In genomic region chr1:19469004-19469403, GRCh38 we compare ENCODE assay signal across 3 cellular contexts.
TF ChIP-seq lines count a peak whose summit lies in the region.

No MANE protein-coding gene starts in this region.

TF ChIP-seq in SK-N-SH, 30 proteins besides CTCF, POLR2A, EP300 and RAD21:
- TF ChIP-seq ZBTB33 (IDR thresholded peaks at IDR 0.05; ENCODE audit: borderline replicate concordance, low read depth), result no peak
- TF ChIP-seq TCF12 (IDR thresholded peaks at IDR 0.05), result no peak
- no peak for TF ChIP-seq TEAD4 (IDR thresholded peaks at IDR 0.05; ENCODE audit: borderline replicate concordance, insufficient read depth)
- no peak for TF ChIP-seq MAX (IDR thresholded peaks at IDR 0.05; ENCODE audit: low read depth)
- no peak for TF ChIP-seq EZH2phosphoT487 (IDR thresholded peaks at IDR 0.05; ENCODE audit: borderline replicate concordance, low read depth)
- no peak for TF ChIP-seq PBX3 (IDR thresholded peaks at IDR 0.05)
- TF ChIP-seq IRF3 (IDR thresholded peaks at IDR 0.05; ENCODE audit: low read depth, low read length), result no peak
- TF ChIP-seq RXRA (IDR thresholded peaks at IDR 0.05; ENCODE audit: borderline replicate concordance, low read depth), result no peak
- TF ChIP-seq RCOR1 (IDR thresholded peaks at IDR 0.05; ENCODE audit: low read length), result no peak
- TF ChIP-seq FOSL2 (IDR thresholded peaks at IDR 0.05; ENCODE audit: borderline replicate concordance, low read depth), result no peak
- no peak for TF ChIP-seq JUND (IDR thresholded peaks at IDR 0.05)
- TF ChIP-seq FOXM1 (IDR thresholded peaks at IDR 0.05; ENCODE audit: low read depth), result no peak
- no peak for TF ChIP-seq TAF1 (IDR thresholded peaks at IDR 0.05; ENCODE audit: borderline replicate concordance, low read depth, low read length)

TF ChIP-seq in SK-N-SH treated with all-trans-retinoic acid at 6 μM for 48 hours, 23 proteins besides CTCF, POLR2A, EP300 and RAD21 (continued from another document):
- TF ChIP-seq CSDC2 (CRISPR knock-in tag; IDR thresholded peaks at IDR 0.05) (no peak), BACH2 (CRISPR knock-in tag; IDR thresholded peaks at IDR 0.05; ENCODE audit: borderline replicate concordance) (no peak), ZNF565 (CRISPR knock-in tag; conservative IDR thresholded peaks at IDR 0.05; ENCODE audit: low read depth) (no peak), ZC3H10 (CRISPR knock-in tag; IDR thresholded peaks at IDR 0.05) (no peak), POU6F1 (CRISPR knock-in tag; IDR thresholded peaks at IDR 0.05; ENCODE audit: borderline replicate concordance, low read depth) (no peak), ZFP3 (CRISPR knock-in tag; IDR thresholded peaks at IDR 0.05) (no peak), ZNF70 (CRISPR knock-in tag; IDR thresholded peaks at IDR 0.05) (no peak), ESRRG (CRISPR knock-in tag; IDR thresholded peaks at IDR 0.05) (no peak), CREB5 (CRISPR knock-in tag; IDR thresholded peaks at IDR 0.05; ENCODE audit: low read depth) (no peak), ARNTL (CRISPR knock-in tag; IDR thresholded peaks at IDR 0.05; ENCODE audit: borderline replicate concordance, low read depth) (no peak), ZNF8 (CRISPR knock-in tag; IDR thresholded peaks at IDR 0.05) (no peak)

TF ChIP-seq in HepG2, 621 proteins besides CTCF, POLR2A, EP300 and RAD21:
- TF ChIP-seq ZBTB33 (CRISPR knock-in tag; IDR thresholded peaks at IDR 0.05), result 0 out of 2 replicates have a peak, but pooled peaks have one; percentile 9
- TF ChIP-seq SMARCE1 (IDR thresholded peaks at IDR 0.05; ENCODE audit: borderline replicate concordance), result no peak
- TF ChIP-seq HMGA1 (CRISPR knock-in tag; conservative IDR thresholded peaks at IDR 0.05), result no peak
TF ChIP-seq in HepG2: peak in this region for 1.
